ENCODE assay signal across 8 cellular contexts in the genomic region with DNA sequence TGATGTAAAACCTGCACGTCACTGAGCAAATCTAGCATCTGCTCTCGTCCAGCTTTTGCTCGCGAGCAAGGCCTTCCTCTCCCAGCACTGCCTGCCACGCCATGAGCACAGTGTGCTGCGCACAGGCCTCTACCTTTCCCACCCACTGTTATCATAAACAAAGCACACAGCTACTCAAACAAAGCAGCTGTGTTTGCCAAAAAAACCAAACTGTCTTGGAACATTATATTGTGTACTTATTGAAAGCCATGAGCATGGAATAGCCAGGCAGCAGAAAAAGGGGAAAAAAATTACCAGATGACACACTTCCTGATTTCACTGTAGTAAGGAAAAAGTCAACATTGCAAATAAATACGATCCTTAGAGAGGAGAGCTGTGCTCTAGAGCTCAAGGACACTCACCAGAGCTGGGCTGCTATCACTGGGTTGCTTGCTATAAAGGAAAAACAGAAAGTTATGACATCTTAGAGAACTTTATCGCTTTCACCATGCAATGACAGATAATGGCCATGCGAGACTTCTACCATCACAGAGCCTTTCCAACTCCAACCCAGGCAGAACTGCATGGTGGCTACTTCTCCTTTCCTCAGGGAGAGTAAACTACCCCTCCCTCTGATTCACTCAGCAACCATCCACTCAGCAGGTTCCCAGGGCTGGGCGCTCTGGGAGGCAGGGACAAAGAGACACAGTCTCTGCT.
DNase-seq lines count a peak whose midpoint lies in the region; ATAC-seq and TF ChIP-seq lines count a peak whose summit lies in the region.

No MANE protein-coding gene starts in this region.

- ATAC-seq in gastroesophageal sphincter: no peak

- H3K27ac ChIP-seq in brain microvascular endothelial cell (peak overlapping the region; percentile 69), mucosa of rectum (ENCODE audit: low read depth in 2 of 2, low read length in 2 of 2) (peak overlapping the region; percentile 88 to 90), gastroesophageal sphincter (no peak overlapping the region)

- TF ChIP-seq CTCF in brain microvascular endothelial cell (IDR thresholded peaks at IDR 0.05; ENCODE audit: low read depth, low read length, missing control alignments) (no peak), gastroesophageal sphincter (IDR thresholded peaks at IDR 0.05) (no peak), GM10266 (IDR thresholded peaks at IDR 0.05; ENCODE audit: control insufficient read depth, insufficient read depth, low read depth, missing control alignments) (no peak)

- no peak for TF ChIP-seq EP300 in gastroesophageal sphincter (IDR thresholded peaks at IDR 0.05)

- H3K9me3 ChIP-seq in mucosa of rectum (ENCODE audit: control insufficient read depth in 2 of 2, low read length in 2 of 2) (no peaks in the 10 kb centered on the region), gastroesophageal sphincter (no peaks in the 10 kb centered on the region)

- DNase-seq in DMS79 (lab: John Stamatoyannopoulos, UW) (peak; percentile 60), NCI-H2081 treated with DMSO at 0.1 percent for 48 hours (lab: John Stamatoyannopoulos, UW) (peak; percentile 95), brain microvascular endothelial cell (peak; percentile 63), GM10266 (ENCODE audit: extremely low spot score) (no peak)
- DNase-seq in stimulated activated CD4-positive, alpha-beta T cell treated with anti-CD3 and anti-CD28 coated beads, Interleukin-4, amount 100 ng/mL, for 24 hours: no peak
- DNase-seq in activated CD4-positive, alpha-beta T cell treated with anti-CD3 and anti-CD28 coated beads for 48 hours: no peak

- peaks cover 27 to 33% of the 10 kb centered on the region in 2 donors for H3K4me1 ChIP-seq in mucosa of rectum (ENCODE audit: control insufficient read depth in 2 of 2, insufficient read depth in 2 of 2, low read length in 2 of 2)
- H3K4me1 ChIP-seq in gastroesophageal sphincter: no peaks in the 10 kb centered on the region

- no peak for TF ChIP-seq POLR2A in gastroesophageal sphincter (IDR thresholded peaks at IDR 0.05)

- WGBS in gastroesophageal sphincter (ENCODE audit: low coverage in 1 of 2), 2 donors: 68 to 76% methylated on average over 4 to 9 of the region's 10 CpGs

- H3K9ac ChIP-seq in mucosa of rectum (ENCODE audit: low read depth in 1 of 2, low read length in 2 of 2): peak overlapping the region; percentile 36 to 60

- H3K4me3 ChIP-seq in brain microvascular endothelial cell (ENCODE audit: low read depth, low read length) (no peak overlapping the region), mucosa of rectum (ENCODE audit: low read length in 2 of 2) (peak overlapping the region in 1 of 2 donors; percentile 5), gastroesophageal sphincter (no peak overlapping the region)

- in situ Hi-C loops in brain microvascular endothelial cell (cut with HindIII; ENCODE audit: low pct_ligation_motif_present, low sequenced_read_pairs): no loop called here

- H3K36me3 ChIP-seq in brain microvascular endothelial cell (replicated peaks): no peaks in the 10 kb centered on the region
- H3K36me3 ChIP-seq in mucosa of rectum (ENCODE audit: control insufficient read depth in 2 of 2, insufficient read depth in 2 of 2, low read length in 2 of 2): peaks cover 7 to 22% of the 10 kb centered on the region in 2 donors
- H3K36me3 ChIP-seq in gastroesophageal sphincter: no peaks in the 10 kb centered on the region

- H3K27me3 ChIP-seq in brain microvascular endothelial cell (replicated peaks) (no peaks in the 10 kb centered on the region), mucosa of rectum (ENCODE audit: control insufficient read depth in 2 of 2, insufficient read depth in 2 of 2, low read length in 2 of 2) (no peaks in the 10 kb centered on the region), gastroesophageal sphincter (no peaks in the 10 kb centered on the region)

Comparison
In these comparisons a context has a peak if more than half of its experiments do, and no peak if none do; other contexts are left out.
1. DNase-seq: peak in DMS79 (single experiment), NCI-H2081 treated with DMSO at 0.1 percent for 48 hours (single experiment) and brain microvascular endothelial cell (single experiment); none in stimulated activated CD4-positive, alpha-beta T cell treated with anti-CD3 and anti-CD28 coated beads, Interleukin-4, amount 100 ng/mL, for 24 hours (single experiment), GM10266 (single experiment) and activated CD4-positive, alpha-beta T cell treated with anti-CD3 and anti-CD28 coated beads for 48 hours (single experiment).
2. H3K27ac ChIP-seq: peak in brain microvascular endothelial cell (single experiment) and mucosa of rectum (2 of 2); none in gastroesophageal sphincter (0 of 4).